8 cellular contexts compared by ENCODE assay signal in genomic region chr5:103258957-103259704, GRCh38. TPM values are rescaled to one million over a fixed set of nuclear protein-coding genes. Genes with fewer than 3 reads are reported as not detected.
DNase-seq lines count a peak whose midpoint lies in the region; ATAC-seq and TF ChIP-seq lines count a peak whose summit lies in the region.

No MANE protein-coding gene starts in this region.

- H3K9me3 Mint-ChIP-seq in Caco-2 (ENCODE audit: unreplicated experiment) = no peaks in the 10 kb centered on the region

- H3K4me3 ChIP-seq in Caco-2 (ENCODE audit: low read depth, low read length) (peak overlapping the region; percentile 89), suprapubic skin (peak overlapping the region; percentile 61)

- peak overlapping the region; percentile 78 for H3K27ac ChIP-seq in suprapubic skin

- no peak for TF ChIP-seq EP300 in suprapubic skin (IDR thresholded peaks at IDR 0.05)

- H3K4me1 Mint-ChIP-seq in Caco-2 (ENCODE audit: low read depth, unreplicated experiment) = peaks cover 19% of the 10 kb centered on the region

- H3K36me3 ChIP-seq in Caco-2 (ENCODE audit: control insufficient read depth, insufficient read depth, low read length) (no peaks in the 10 kb centered on the region), suprapubic skin (no peaks in the 10 kb centered on the region)

- intact Hi-C loops in Caco-2 (cut with micrococcal nuclease; ENCODE audit: unreplicated experiment) = loop anchor here (1.0 to 5.0 kb wide), 3 partner anchors 118 to 216 kb away; no protein-coding TSS in a partner anchor

- H3K4me1 ChIP-seq in Caco-2 (peaks cover 5% of the 10 kb centered on the region; the same call in 1 of the 2 replicates), suprapubic skin (peaks cover 21% of the 10 kb centered on the region)

- CTCF ChIA-PET in Caco-2 (lab: Charles Lee) = interaction anchor here (0.6 to 2.1 kb wide), 11 partner anchors 13 to 260 kb away, joined by 3 to 7 read pairs (median 4); no protein-coding TSS in a partner anchor

- ATAC-seq in GM19467 (IDR thresholded peaks at IDR 0.05; ENCODE audit: unreplicated experiment) (peak; percentile 32), HG03575 (IDR thresholded peaks at IDR 0.05; ENCODE audit: extremely low read depth, insufficient number of reproducible peaks, low FRiP score, unreplicated experiment) (peak; percentile 4)

- H3K27ac Mint-ChIP-seq in Caco-2 (ENCODE audit: unreplicated experiment) = peak overlapping the region; percentile 20

- H3K4me3 Mint-ChIP-seq in Caco-2 (ENCODE audit: unreplicated experiment) = peak overlapping the region; percentile 81

- no peaks in the 10 kb centered on the region for H3K27me3 ChIP-seq in Caco-2 (replicated peaks; ENCODE audit: control insufficient read depth, insufficient read depth, low read length)
- H3K27me3 ChIP-seq in suprapubic skin = no peaks in the 10 kb centered on the region

- no peak for TF ChIP-seq POLR2A in suprapubic skin (IDR thresholded peaks at IDR 0.05)

- H3K36me3 Mint-ChIP-seq in Caco-2 (ENCODE audit: insufficient read depth, unreplicated experiment) = peaks cover 9% of the 10 kb centered on the region

- H3K27me3 Mint-ChIP-seq in Caco-2 (ENCODE audit: insufficient read depth, unreplicated experiment) = peaks cover 4% of the 10 kb centered on the region

- TF ChIP-seq CTCF in Caco-2 (IDR thresholded peaks at IDR 0.05; ENCODE audit: insufficient read depth in 1 of 2, low read depth in 1 of 2, low read length in 1 of 2, severe bottlenecking in 1 of 2, unreplicated experiment in 1 of 2) (no peak), suprapubic skin (IDR thresholded peaks at IDR 0.05) (no peak)

- no peaks in the 10 kb centered on the region for H3K9me3 ChIP-seq in Caco-2
- H3K9me3 ChIP-seq in suprapubic skin = no peaks in the 10 kb centered on the region

- POLR2A ChIA-PET in Caco-2 (lab: Charles Lee) = interaction anchor here (0.6 to 1.0 kb wide), 2 partner anchors 35 to 461 kb away, joined by 3 to 16 read pairs; no protein-coding TSS in a partner anchor

- DNase-seq in Caco-2 = peak; percentile 53 to 61
- peak; percentile 67 for DNase-seq in RKO (ENCODE audit: low spot score)
- peak; percentile 49 for DNase-seq in activated T-helper 9 cell treated with anti-CD3 and anti-CD28 coated beads, Interleukin-2, amount 50 U/mL, for 16 hours (ENCODE audit: low read depth)
- peak; percentile 37 for DNase-seq in foreskin melanocyte
- peak in 55 of 56 donors; percentile 4 to 85 (median 70) for DNase-seq in nucleus accumbens (lab: John Stamatoyannopoulos, UW)
- peak; percentile 78 to 80 for DNase-seq in suprapubic skin (ENCODE audit: low spot score in 2 of 2)

- WGBS in suprapubic skin = 0% methylated on average over 7 of the region's 91 CpGs

- no TSS peak for BruUV-seq in Caco-2 (replicated peaks; lab: Mats Ljungman, UMichigan)

RNA-seq across cellular contexts. Expression of gene MACIR, which starts 0.6 kb away (rescaled TPM):
- total RNA-seq in Caco-2 (2022) (4.1 and 5.2 TPM in 2 replicates), suprapubic skin (1 to 10 TPM; 5.3 to 6.2 (median 5.4) TPM)

Comparison
In these comparisons a context has a peak if more than half of its experiments do, and no peak if none do; other contexts are left out.
1. Peak in every context shown above with its lines: DNase-seq, ATAC-seq, H3K4me3 ChIP-seq and H3K27ac ChIP-seq.